10 cellular contexts compared by ENCODE assay signal in genomic region chr2:239247401-239248245, GRCh38.
A peak's percentile ranks its signal among the peaks of the same experiment; 100 is the strongest.
DNase-seq lines count a peak whose midpoint lies in the region; ATAC-seq and TF ChIP-seq lines count a peak whose summit lies in the region.
"Had no signal": no experiment of that assay in that cellular context is flagged by ENCODE, and none has a peak within 500 bp of the region (broad histone marks: within the 10 kb centered on the region; RNA-seq: fewer than 3 reads in every experiment).

No MANE protein-coding gene starts in this region.

- no peak for TF ChIP-seq EP300 in stomach (IDR thresholded peaks at IDR 0.05)

- no peaks in the 10 kb centered on the region for H3K9me3 ChIP-seq in skeletal muscle tissue (ENCODE audit: control insufficient read depth in 3 of 3, low read length in 3 of 3)
- no peaks in the 10 kb centered on the region for H3K9me3 ChIP-seq in stomach

- H3K36me3 ChIP-seq in skeletal muscle tissue (ENCODE audit: control insufficient read depth in 3 of 3, insufficient read depth in 3 of 3, low read length in 3 of 3) (peaks cover 0 to 2% (median 0%) of the 10 kb centered on the region in 3 donors), stomach (no peaks in the 10 kb centered on the region)

- H3K27ac ChIP-seq in skeletal muscle tissue (ENCODE audit: low read depth, low read length) (peak overlapping the region; percentile 1), stomach (peak overlapping the region in 1 of 5 donors; percentile 73)
- H3K27ac ChIP-seq: SK-N-MC had no signal

- H3K9ac ChIP-seq in skeletal muscle tissue (ENCODE audit: low read depth in 1 of 3, low read length in 3 of 3), result peak overlapping the region in 1 of 3 donors; percentile 45

- DNase-seq in activated CD4-positive, CD25-positive, alpha-beta regulatory T cell (lab: John Stamatoyannopoulos, UW), result no peak
- DNase-seq in RPMI7951 (ENCODE audit: low read depth), result peak; percentile 90
- peak; percentile 98 for DNase-seq in glomerular visceral epithelial cell (ENCODE audit: extremely low spot score)
- DNase-seq in cardiac septum (ENCODE audit: low spot score), result no peak
- DNase-seq in stomach, result no peak

- WGBS in stomach, 5 donors, result 71 to 87% (median 86%) methylated on average over 30 to 31 of the region's 31 CpGs

- H3K4me1 ChIP-seq in skeletal muscle tissue (ENCODE audit: control insufficient read depth in 3 of 3, insufficient read depth in 3 of 3, low read length in 3 of 3) (peaks cover 58 to 92% (median 91%) of the 10 kb centered on the region in 3 donors), stomach (peaks cover 11 to 74% (median 49%) of the 10 kb centered on the region in 4 donors)

- no peaks in the 10 kb centered on the region for H3K27me3 ChIP-seq in skeletal muscle tissue (ENCODE audit: control insufficient read depth in 3 of 3, insufficient read depth in 3 of 3, low read length in 3 of 3)
- H3K27me3 ChIP-seq in stomach, result no peaks in the 10 kb centered on the region
- H3K27me3 ChIP-seq: dorsolateral prefrontal cortex had no signal

- TF ChIP-seq CTCF in stomach (IDR thresholded peaks at IDR 0.05), result no peak

- TF ChIP-seq POLR2A in stomach (IDR thresholded peaks at IDR 0.05), result no peak

- H3K4me3 ChIP-seq in skeletal muscle tissue (ENCODE audit: low read length in 3 of 3) (no peak overlapping the region), stomach (no peak overlapping the region)
- H3K4me3 ChIP-seq: dorsolateral prefrontal cortex, SK-N-MC had no signal

- peak; percentile 44 to 80 for ATAC-seq in activated CD4-positive, CD25-positive, alpha-beta regulatory T cell treated with anti-CD3 and anti-CD28 coated beads, Interleukin-2, amount 50 U/mL, for 24 hours
- ATAC-seq in HG03135 (IDR thresholded peaks at IDR 0.05; ENCODE audit: unreplicated experiment), result no peak

- intact Hi-C loops in cardiac septum (cut with DNase I), result no loop called here
- intact Hi-C loops in stomach (cut with DNase I; ENCODE audit: low total_unique reads), result no loop called here

Comparison
In these comparisons a context has a peak if more than half of its experiments do, and no peak if none do; other contexts are left out.
1. DNase-seq: peak in RPMI7951 (single experiment) and glomerular visceral epithelial cell (single experiment); none in activated CD4-positive, CD25-positive, alpha-beta regulatory T cell (0 of 4), cardiac septum (single experiment) and stomach (single experiment).